Comparison of ENCODE assay signal across 18 cellular contexts in the genomic region with DNA sequence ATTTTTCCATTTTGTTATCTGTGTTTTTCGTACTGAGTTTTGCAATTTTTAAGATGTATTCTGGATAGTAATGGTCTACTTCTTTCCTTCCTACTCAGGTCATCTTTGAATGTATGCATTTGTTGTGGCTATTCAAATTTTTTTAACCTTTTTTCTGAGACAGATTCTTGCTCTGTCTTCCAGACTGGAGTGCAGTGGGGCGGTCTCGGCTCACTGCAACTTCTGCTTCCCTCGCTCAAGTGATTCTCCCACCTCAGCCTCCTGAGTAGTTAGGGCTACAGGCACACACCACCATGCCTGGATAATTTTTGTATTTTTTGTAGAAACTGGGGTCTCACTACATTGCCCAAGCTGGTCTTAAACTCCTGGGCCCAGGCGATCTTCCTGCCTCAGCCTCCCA. TPM values are rescaled to one million over a fixed set of nuclear protein-coding genes. Genes with fewer than 3 reads are reported as not detected.
A peak's percentile ranks its signal among the peaks of the same experiment; 100 is the strongest.
DNase-seq lines count a peak whose midpoint lies in the region; ATAC-seq and TF ChIP-seq lines count a peak whose summit lies in the region.
"Had no signal": no experiment of that assay in that cellular context is flagged by ENCODE, and none has a peak within 500 bp of the region (broad histone marks: within the 10 kb centered on the region; RNA-seq: fewer than 3 reads in every experiment).

No MANE protein-coding gene starts in this region.

- no peaks in the 10 kb centered on the region for H3K4me1 ChIP-seq in urinary bladder (ENCODE audit: insufficient read depth)
- H3K4me1 ChIP-seq: HAP-1, tibial artery had no signal

- no peaks in the 10 kb centered on the region for H3K27me3 Mint-ChIP-seq in activated CD4-positive, alpha-beta T cell treated with anti-CD3 and anti-CD28 coated beads for 36 hours
- H3K27me3 Mint-ChIP-seq in osteocyte (ENCODE audit: unreplicated experiment) = no peaks in the 10 kb centered on the region

- H3K9me3 Mint-ChIP-seq in activated CD4-positive, alpha-beta T cell treated with anti-CD3 and anti-CD28 coated beads for 36 hours (ENCODE audit: low read depth) = no peaks in the 10 kb centered on the region
- H3K9me3 Mint-ChIP-seq in osteocyte (ENCODE audit: unreplicated experiment) = no peaks in the 10 kb centered on the region

- H3K27me3 ChIP-seq in dorsolateral prefrontal cortex = no peaks in the 10 kb centered on the region
- H3K27me3 ChIP-seq: tibial artery had no signal

- no peaks in the 10 kb centered on the region for H3K36me3 ChIP-seq in urinary bladder (ENCODE audit: insufficient read depth)

- DNase-seq in activated CD4-positive, alpha-beta T cell treated with anti-CD3 and anti-CD28 coated beads for 36 hours = no peak
- no peak for DNase-seq in activated CD4-positive, alpha-beta T cell treated with anti-CD3 and anti-CD28 coated beads, Interleukin-2, amount 50 U/mL, for 4 hours
- DNase-seq in dorsolateral prefrontal cortex = no peak
- DNase-seq in osteocyte (ENCODE audit: extremely low spot score, unreplicated experiment) = no peak
- no peak for DNase-seq in cerebellar nuclear complex (lab: John Stamatoyannopoulos, UW)
- DNase-seq in GM13976 (ENCODE audit: low spot score) = no peak
- DNase-seq: activated naive CD4-positive, alpha-beta T cell treated with Interleukin-2 at 50 U/mL for 16 hours; left ventricle myocardium superior; NCI-H774; retina; SHP77 treated with DMSO at 0.1 percent for 48 hours; stimulated activated CD8-positive, alpha-beta memory T cell treated with anti-CD3 and anti-CD28 coated beads, Interleukin-4, amount 100 ng/mL, for 48 hours; tibial artery had no signal

- H3K4me3 Mint-ChIP-seq in activated CD4-positive, alpha-beta T cell treated with anti-CD3 and anti-CD28 coated beads for 36 hours = no peak overlapping the region
- H3K4me3 Mint-ChIP-seq in osteocyte (ENCODE audit: unreplicated experiment) = no peak overlapping the region

- peak overlapping the region; percentile 20 for H3K27ac Mint-ChIP-seq in activated CD4-positive, alpha-beta T cell treated with anti-CD3 and anti-CD28 coated beads for 36 hours
- H3K27ac Mint-ChIP-seq in osteocyte (ENCODE audit: unreplicated experiment) = peak overlapping the region; percentile 87

- H3K36me3 Mint-ChIP-seq in activated CD4-positive, alpha-beta T cell treated with anti-CD3 and anti-CD28 coated beads for 36 hours (ENCODE audit: low read depth) = peaks cover 37% of the 10 kb centered on the region
- peaks cover 27% of the 10 kb centered on the region for H3K36me3 Mint-ChIP-seq in osteocyte (ENCODE audit: unreplicated experiment)

- TF ChIP-seq CTCF in dorsolateral prefrontal cortex (IDR thresholded peaks at IDR 0.05 in 54 of 56, conservative IDR thresholded peaks at IDR 0.05 in 2 of 56; ENCODE audit: low read depth in 1 of 56, partially characterized antibody in 56 of 56) (peak in 3 of 56 donors; percentile 1 to 2 (median 2)), osteocyte (IDR thresholded peaks at IDR 0.05) (no peak), GM13976 (IDR thresholded peaks at IDR 0.05; ENCODE audit: borderline replicate concordance, control extremely low read depth, extremely low read depth, insufficient read depth, missing control alignments) (no peak)

- H3K4me3 ChIP-seq in dorsolateral prefrontal cortex (no peak overlapping the region), urinary bladder (ENCODE audit: low read depth, low read length) (no peak overlapping the region)
- H3K4me3 ChIP-seq: HAP-1, K562, tibial artery had no signal

- intact Hi-C loops in activated CD4-positive, alpha-beta T cell treated with anti-CD3 and anti-CD28 coated beads for 36 hours (cut with DNase I, micrococcal nuclease) = loop anchor here in 1 of 2 experiments (5.0 kb wide), 1 partner anchor 128 kb away; the partner anchor contains the start of genes IQCK and KNOP1
- intact Hi-C loops in dorsolateral prefrontal cortex (cut with DNase I) = no loop called here

- CTCF ChIA-PET in activated CD4-positive, alpha-beta T cell treated with anti-CD3 and anti-CD28 coated beads for 36 hours (lab: Charles Lee) = interaction anchor here (0.5 to 1.0 kb wide), 3 partner anchors 11 to 116 kb away, joined by 3 to 4 read pairs (median 3); no protein-coding TSS in a partner anchor

- 82% methylated on average over 5 of the region's 5 CpGs for WGBS in urinary bladder

- POLR2A ChIA-PET in activated CD4-positive, alpha-beta T cell treated with anti-CD3 and anti-CD28 coated beads for 36 hours (lab: Charles Lee) = no interaction called here

- H3K27ac ChIP-seq in dorsolateral prefrontal cortex (peak overlapping the region in 53 of 59 donors; percentile 8 to 88 (median 67)), urinary bladder (ENCODE audit: low read depth) (peak overlapping the region; percentile 3)
- H3K27ac ChIP-seq: 22Rv1, tibial artery had no signal

- peaks cover 20% of the 10 kb centered on the region for H3K4me1 Mint-ChIP-seq in activated CD4-positive, alpha-beta T cell treated with anti-CD3 and anti-CD28 coated beads for 36 hours
- peaks cover 20% of the 10 kb centered on the region for H3K4me1 Mint-ChIP-seq in osteocyte (ENCODE audit: unreplicated experiment)

- in situ Hi-C loops in GM13976 (cut with MboI; ENCODE audit: low sequenced_read_pairs, unreplicated experiment) = loop anchor here (10.0 kb wide), 1 partner anchor 296 kb away; the partner anchor contains the start of gene GPRC5B

- ATAC-seq in activated CD4-positive, alpha-beta T cell treated with anti-CD3 and anti-CD28 coated beads for 36 hours = no peak
- no peak for ATAC-seq in HG03520 (IDR thresholded peaks at IDR 0.05; ENCODE audit: unreplicated experiment)
- ATAC-seq: K562 had no signal

RNA-seq across cellular contexts. Expression of gene VPS35L, which starts 33.6 kb away (rescaled TPM):
- 10 to 100 TPM; 30.7 to 31.6 TPM for total RNA-seq in activated CD4-positive, alpha-beta T cell treated with anti-CD3 and anti-CD28 coated beads for 36 hours
- total RNA-seq in dorsolateral prefrontal cortex (100 to 1,000 TPM in 51 of 120 experiments, 10 to 100 TPM in 69; 61.8 to 152 (median 97.7) TPM), osteocyte (78.2 and 79.0 TPM in 2 replicates), urinary bladder (46.3 TPM)
- 33.8 TPM for polyA plus RNA-seq in urinary bladder
